Comparison of ENCODE assay signal across 31 cellular contexts in the genomic region with DNA sequence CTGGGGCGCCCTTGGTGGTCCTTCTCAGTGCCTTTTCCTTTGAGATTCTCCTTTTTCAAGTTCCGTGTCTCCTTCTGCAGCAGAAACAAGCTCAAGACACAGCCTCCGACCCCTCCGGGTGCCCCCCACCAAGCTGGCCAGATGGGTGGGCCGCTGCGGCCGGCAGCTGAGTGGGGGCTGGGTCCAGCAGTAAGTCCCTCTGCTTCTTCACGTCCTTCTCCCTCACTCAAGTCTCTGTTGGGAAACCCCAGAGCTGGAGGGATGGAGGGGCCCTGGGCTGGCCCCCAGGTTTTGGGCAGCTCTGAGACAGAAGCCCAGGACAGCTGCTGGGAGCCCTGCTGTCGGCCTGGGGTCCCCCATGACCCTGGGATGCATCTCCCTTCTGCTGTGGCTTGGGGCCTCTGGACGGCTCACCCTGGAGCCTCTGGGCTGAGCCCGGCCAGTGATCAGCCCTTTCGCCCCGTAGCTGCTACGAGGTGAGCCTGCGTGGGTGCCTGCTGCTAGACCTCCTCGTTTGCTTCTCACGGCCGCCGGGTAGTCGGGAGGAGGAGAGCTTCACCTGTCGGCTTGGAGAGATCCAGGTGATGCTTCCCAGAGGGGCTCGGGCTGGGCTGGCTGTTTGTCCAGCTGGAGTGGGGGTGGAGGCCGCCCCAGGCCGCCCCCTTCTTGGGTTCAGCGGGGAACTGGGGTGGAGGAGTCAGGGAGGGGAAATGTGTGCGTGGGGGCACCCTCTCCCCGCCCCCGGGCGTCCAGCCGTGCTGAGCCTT.
"Had no signal": no experiment of that assay in that cellular context is flagged by ENCODE, and none has a peak within 500 bp of the region (broad histone marks: within the 10 kb centered on the region; RNA-seq: fewer than 3 reads in every experiment).

No MANE protein-coding gene starts in this region.

- H3K27ac ChIP-seq: stomach, thyroid gland, upper lobe of left lung, vagina, WERI-Rb-1 had no signal

- ATAC-seq: activated CD4-positive, CD25-positive, alpha-beta regulatory T cell treated with anti-CD3 and anti-CD28 coated beads, Interleukin-2, amount 50 U/mL, for 24 hours; left lobe of liver; natural killer cell treated with Interleukin-12 subunit alpha and Interleukin-12 subunit beta and Interleukin-15 and Interleukin-18, amount 100 ng/mL, for 72 hours; stimulated activated naive B cell treated with anti-CD40 and anti-IgM and Interleukin-4, amounts not matched to agents 10 μg/mL and 1 μg/mL and 100 μg/mL, for 72 hours had no signal

- H3K9me3 Mint-ChIP-seq: dendritic cell treated with granulocyte-macrophage colony-stimulating factor and Interleukin-4, amounts not matched to agents 40 ng/mL and 50 ng/mL, for 4 days; immature natural killer cell; natural killer cell treated with Interleukin-12 subunit alpha and Interleukin-12 subunit beta and Interleukin-15 and Interleukin-18, amount 100 ng/mL, for 72 hours; stimulated activated naive B cell treated with anti-CD40 and anti-IgM and Interleukin-4, amounts not matched to agents 10 μg/mL and 1 μg/mL and 100 μg/mL, for 72 hours; T-helper 1 cell treated with Interleukin-12 subunit alpha and Interleukin-12 subunit beta and Interleukin-4 antibody, amounts not matched to agents 30 μg/mL and 1 μg/mL, for 36 hours had no signal

- H3K27me3 Mint-ChIP-seq: dendritic cell treated with granulocyte-macrophage colony-stimulating factor and Interleukin-4, amounts not matched to agents 40 ng/mL and 50 ng/mL, for 4 days; natural killer cell treated with Interleukin-12 subunit alpha and Interleukin-12 subunit beta and Interleukin-15 and Interleukin-18, amount 100 ng/mL, for 72 hours; progenitor cell of endocrine pancreas; stimulated activated naive B cell treated with anti-CD40 and anti-IgM and Interleukin-4, amounts not matched to agents 10 μg/mL and 1 μg/mL and 100 μg/mL, for 72 hours had no signal

- H3K4me3 ChIP-seq: lung, smooth muscle cell, stomach, thyroid gland, upper lobe of left lung, vagina had no signal

- H3K4me1 Mint-ChIP-seq: immature natural killer cell; stimulated activated naive B cell treated with anti-CD40 and anti-IgM and Interleukin-4, amounts not matched to agents 10 μg/mL and 1 μg/mL and 100 μg/mL, for 72 hours had no signal

- H3K27me3 ChIP-seq: thyroid gland, upper lobe of left lung, vagina had no signal

- H3K9me3 ChIP-seq: stomach, thyroid gland, upper lobe of left lung, vagina had no signal

- H3K4me3 Mint-ChIP-seq: dendritic cell treated with granulocyte-macrophage colony-stimulating factor and Interleukin-4, amounts not matched to agents 40 ng/mL and 50 ng/mL, for 4 days; immature natural killer cell; natural killer cell treated with Interleukin-12 subunit alpha and Interleukin-12 subunit beta and Interleukin-15 and Interleukin-18, amount 100 ng/mL, for 72 hours; stimulated activated naive B cell treated with anti-CD40 and anti-IgM and Interleukin-4, amounts not matched to agents 10 μg/mL and 1 μg/mL and 100 μg/mL, for 72 hours; T-helper 1 cell treated with Interleukin-12 subunit alpha and Interleukin-12 subunit beta and Interleukin-4 antibody, amounts not matched to agents 30 μg/mL and 1 μg/mL, for 36 hours had no signal

- H3K27ac Mint-ChIP-seq: dendritic cell treated with granulocyte-macrophage colony-stimulating factor and Interleukin-4, amounts not matched to agents 40 ng/mL and 50 ng/mL, for 4 days; immature natural killer cell; natural killer cell treated with Interleukin-12 subunit alpha and Interleukin-12 subunit beta and Interleukin-15 and Interleukin-18, amount 100 ng/mL, for 72 hours; progenitor cell of endocrine pancreas; stimulated activated naive B cell treated with anti-CD40 and anti-IgM and Interleukin-4, amounts not matched to agents 10 μg/mL and 1 μg/mL and 100 μg/mL, for 72 hours; T-helper 1 cell treated with Interleukin-12 subunit alpha and Interleukin-12 subunit beta and Interleukin-4 antibody, amounts not matched to agents 30 μg/mL and 1 μg/mL, for 36 hours had no signal

- DNase-seq: activated CD4-positive, alpha-beta T cell treated with anti-CD3 and anti-CD28 coated beads for 48 hours; activated CD4-positive, alpha-beta T cell treated with anti-CD3 and anti-CD28 coated beads, Interleukin-2, amount 50 U/mL, for 48 hours; activated CD8-positive, alpha-beta memory T cell treated with anti-CD3 and anti-CD28 coated beads, Interleukin-2, amount 50 U/mL, for 4 hours; activated gamma-delta T cell treated with Interleukin-2 at 50 U/mL for 16 hours; activated naive CD4-positive, alpha-beta T cell treated with anti-CD3 and anti-CD28 coated beads, Interleukin-2, amount 50 U/mL, for 16 hours; activated T-cell treated with anti-CD3 and anti-CD28 coated beads, Interleukin-2, amount 50 U/mL, for 1 hour; amniotic stem cell; central memory CD4-positive, alpha-beta T cell; effector CD4-positive, alpha-beta T cell; head of caudate nucleus; hypothalamus; immature natural killer cell; mesendoderm; retina; stimulated activated CD4-positive, alpha-beta T cell treated with anti-CD3 and anti-CD28 coated beads, Interleukin-15, amount 100 ng/mL, for 24 hours; stimulated activated CD4-positive, alpha-beta T cell treated with anti-CD3 and anti-CD28 coated beads, Interleukin-2, amount 100 ng/mL, for 24 hours; stimulated activated naive B cell treated with anti-CD40 and anti-IgM and Interleukin-4, amounts not matched to agents 10 μg/mL and 1 μg/mL and 100 μg/mL, for 72 hours; stomach; T-helper 9 cell; thyroid gland had no signal
